In the genomic region with DNA sequence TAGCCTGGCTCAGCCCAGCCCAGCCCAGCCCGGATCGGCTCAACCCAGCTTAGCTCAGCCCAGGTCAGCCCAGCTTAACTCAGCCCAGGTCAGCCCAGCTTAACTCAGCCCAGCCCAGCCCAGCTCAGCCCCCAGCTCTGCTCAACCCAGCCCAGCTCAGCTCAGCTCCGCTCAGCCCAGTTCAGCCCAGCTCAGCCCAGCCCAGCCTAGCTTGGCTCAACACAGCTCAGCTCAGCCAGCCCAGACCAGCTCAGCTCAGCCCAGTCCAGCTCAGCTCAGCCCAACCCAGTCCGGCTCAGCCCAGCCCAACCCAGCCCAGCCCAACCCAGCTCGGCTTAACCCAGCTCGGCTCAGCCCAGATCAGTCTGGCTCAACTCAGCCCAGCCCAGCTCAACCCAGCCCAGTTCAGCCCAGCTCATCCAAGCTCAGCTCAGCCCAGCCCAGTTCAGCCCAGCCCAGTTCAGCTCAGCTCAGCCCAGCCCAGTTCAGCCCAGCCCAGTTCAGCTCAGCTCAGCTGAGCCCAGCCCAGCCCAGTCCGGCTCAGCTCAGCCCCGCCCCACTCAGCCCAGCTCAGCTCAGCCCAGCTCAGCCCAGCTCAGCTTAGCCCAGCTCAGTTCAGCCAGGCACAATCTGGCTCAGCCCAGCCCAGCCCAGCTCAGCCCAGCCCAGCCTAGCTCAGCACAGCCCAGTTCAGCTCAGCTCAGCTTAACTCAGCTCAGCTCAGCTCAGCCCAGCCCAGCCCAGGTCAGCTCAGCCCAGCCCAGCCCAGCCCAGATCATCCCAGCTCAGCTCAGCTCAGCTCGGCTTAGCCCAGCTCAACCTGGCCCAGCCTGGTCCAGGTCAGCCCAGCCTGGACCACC, we compare ENCODE assay signal across 11 cellular contexts.
DNase-seq lines count a peak whose midpoint lies in the region; ATAC-seq and TF ChIP-seq lines count a peak whose summit lies in the region.
"Had no signal": no experiment of that assay in that cellular context is flagged by ENCODE, and none has a peak within 500 bp of the region (broad histone marks: within the 10 kb centered on the region; RNA-seq: fewer than 3 reads in every experiment).

No MANE protein-coding gene starts in this region.

- no peaks in the 10 kb centered on the region for H3K36me3 Mint-ChIP-seq in activated T-helper 2 cell treated with anti-CD3 and anti-CD28 coated beads, Interferon-gamma antibody, Interleukin-2, Interleukin-4, amounts not matched to agents 10 μg/mL and 5 μg/mL and 100 μg/mL, durations not matched to agents 14 hours and 24 hours and 36 hours (ENCODE audit: low read depth)
- peaks cover 9% of the 10 kb centered on the region for H3K36me3 Mint-ChIP-seq in mesothelial cell of epicardium

- peak overlapping the region; percentile 43 for H3K4me3 Mint-ChIP-seq in activated T-helper 2 cell treated with anti-CD3 and anti-CD28 coated beads, Interferon-gamma antibody, Interleukin-2, Interleukin-4, amounts not matched to agents 10 μg/mL and 5 μg/mL and 100 μg/mL, durations not matched to agents 14 hours and 24 hours and 36 hours (ENCODE audit: low read depth)
- no peak overlapping the region for H3K4me3 Mint-ChIP-seq in mesothelial cell of epicardium

- H3K9ac ChIP-seq in BLaER1, result peak overlapping the region; percentile 100

- H3K27ac Mint-ChIP-seq in activated T-helper 2 cell treated with anti-CD3 and anti-CD28 coated beads, Interferon-gamma antibody, Interleukin-2, Interleukin-4, amounts not matched to agents 10 μg/mL and 5 μg/mL and 100 μg/mL, durations not matched to agents 14 hours and 24 hours and 36 hours, result peak overlapping the region; percentile 63
- H3K27ac Mint-ChIP-seq in mesothelial cell of epicardium, result no peak overlapping the region

- TF ChIP-seq CTCF in GM20000 (IDR thresholded peaks at IDR 0.05; ENCODE audit: extremely low read depth, missing control alignments) (no peak), mesothelial cell of epicardium (IDR thresholded peaks at IDR 0.05; ENCODE audit: unreplicated experiment) (no peak)

- peak overlapping the region; percentile 84 for H3K4me3 ChIP-seq in BLaER1

- intact Hi-C loops in activated T-helper 2 cell treated with anti-CD3 and anti-CD28 coated beads, Interferon-gamma antibody, Interleukin-2, Interleukin-4, amounts not matched to agents 10 μg/mL and 5 μg/mL and 100 μg/mL, durations not matched to agents 14 hours and 24 hours and 36 hours (cut with micrococcal nuclease), result no loop called here

- H3K9me3 ChIP-seq in BLaER1, result no peaks in the 10 kb centered on the region; the same call in 1 of the 2 replicates
- H3K9me3 ChIP-seq: Caco-2 had no signal

- H3K27me3 ChIP-seq in BLaER1, result no peaks in the 10 kb centered on the region

- peaks cover 34% of the 10 kb centered on the region for H3K4me1 Mint-ChIP-seq in activated T-helper 2 cell treated with anti-CD3 and anti-CD28 coated beads, Interferon-gamma antibody, Interleukin-2, Interleukin-4, amounts not matched to agents 10 μg/mL and 5 μg/mL and 100 μg/mL, durations not matched to agents 14 hours and 24 hours and 36 hours (ENCODE audit: low read depth)
- H3K4me1 Mint-ChIP-seq in mesothelial cell of epicardium, result no peaks in the 10 kb centered on the region

- peaks cover 52% of the 10 kb centered on the region for H4K20me1 ChIP-seq in BLaER1

- peaks cover 94% of the 10 kb centered on the region for H3K36me3 ChIP-seq in BLaER1

- peak overlapping the region; percentile 97 for H3K4me2 ChIP-seq in BLaER1

- H3K4me1 ChIP-seq in BLaER1, result peaks cover 36% of the 10 kb centered on the region
- H3K4me1 ChIP-seq: Caco-2 had no signal

- peaks cover 8% of the 10 kb centered on the region for H3K27me3 Mint-ChIP-seq in activated T-helper 2 cell treated with anti-CD3 and anti-CD28 coated beads, Interferon-gamma antibody, Interleukin-2, Interleukin-4, amounts not matched to agents 10 μg/mL and 5 μg/mL and 100 μg/mL, durations not matched to agents 14 hours and 24 hours and 36 hours (ENCODE audit: low read depth)
- H3K27me3 Mint-ChIP-seq in mesothelial cell of epicardium (ENCODE audit: low read depth), result no peaks in the 10 kb centered on the region

- DNase-seq in GM20000 (ENCODE audit: low spot score) (peak; percentile 0), mesothelial cell of epicardium (ENCODE audit: low spot score in 2 of 2, unreplicated experiment in 2 of 2) (peak; percentile 5 to 19)
- peak; percentile 50 for DNase-seq in activated T-helper 2 cell treated with anti-CD3 and anti-CD28 coated beads, Interferon-gamma antibody, Interleukin-2, Interleukin-4, amounts not matched to agents 10 μg/mL and 5 μg/mL and 100 μg/mL, durations not matched to agents 14 hours and 24 hours and 36 hours (ENCODE audit: low spot score)
- DNase-seq in effector CD4-positive, alpha-beta T cell, result no peak
- DNase-seq: effector CD8-positive, alpha-beta T cell; NCI-H1092 had no signal

- no peaks in the 10 kb centered on the region for H3K9me3 Mint-ChIP-seq in activated T-helper 2 cell treated with anti-CD3 and anti-CD28 coated beads, Interferon-gamma antibody, Interleukin-2, Interleukin-4, amounts not matched to agents 10 μg/mL and 5 μg/mL and 100 μg/mL, durations not matched to agents 14 hours and 24 hours and 36 hours
- peaks cover 39% of the 10 kb centered on the region for H3K9me3 Mint-ChIP-seq in mesothelial cell of epicardium

- ATAC-seq in GM19328 (IDR thresholded peaks at IDR 0.05; ENCODE audit: unreplicated experiment) (no peak), HG03469 (IDR thresholded peaks at IDR 0.05; ENCODE audit: unreplicated experiment) (no peak), HG03342 (IDR thresholded peaks at IDR 0.05; ENCODE audit: unreplicated experiment) (no peak)

- peak overlapping the region; percentile 100 for H3K27ac ChIP-seq in BLaER1
